Comparison of ENCODE assay signal across 29 cellular contexts in genomic region chr1:29233693-29234092, GRCh38. TPM values are rescaled to one million over a fixed set of nuclear protein-coding genes. Genes with fewer than 3 reads are reported as not detected.
"Had no signal": no experiment of that assay in that cellular context is flagged by ENCODE, and none has a peak within 500 bp of the region (broad histone marks: within the 10 kb centered on the region; RNA-seq: fewer than 3 reads in every experiment).

No MANE protein-coding gene starts in this region.

- H3K27ac ChIP-seq: colonic mucosa, esophagus muscularis mucosa, foreskin keratinocyte, gastroesophageal sphincter, heart right ventricle, left lung, neural progenitor cell, prostate gland, right atrium auricular region, sigmoid colon, skin epidermis, spleen, thoracic aorta, tibial nerve, upper lobe of right lung, uterus had no signal

- FAIRE-seq: endothelial cell of umbilical vein, islet of Langerhans had no signal

- H3K36me3 Mint-ChIP-seq: neural progenitor cell had no signal

- H3K9me3 ChIP-seq: colonic mucosa, esophagus muscularis mucosa, gastroesophageal sphincter, heart right ventricle, left lung, prostate gland, right atrium auricular region, sigmoid colon, spleen, thoracic aorta, tibial nerve, upper lobe of right lung, uterus had no signal

- H3K27me3 ChIP-seq: right atrium auricular region, tibial nerve, upper lobe of right lung, uterus had no signal

- H3K4me3 Mint-ChIP-seq: neural progenitor cell; stimulated activated naive B cell treated with anti-CD40 and anti-IgM and Interleukin-4, amounts not matched to agents 10 μg/mL and 1 μg/mL and 100 μg/mL, for 72 hours; stimulated activated naive CD8-positive, alpha-beta T cell treated with anti-CD3 and anti-CD28 coated beads, Interleukin-15, Interleukin-2, amounts not matched to agents 100 ng/mL and 50 ng/mL, for 24 hours had no signal

- H3K36me3 ChIP-seq: colonic mucosa, esophagus muscularis mucosa, gastroesophageal sphincter, heart right ventricle, left lung, neural progenitor cell, prostate gland, right atrium auricular region, sigmoid colon, spleen, thoracic aorta, tibial nerve, upper lobe of right lung, uterus had no signal

- H3K4me1 ChIP-seq: foreskin keratinocyte had no signal

- H3K4me2 ChIP-seq: neural progenitor cell had no signal

- H2AFZ ChIP-seq: neural progenitor cell had no signal

- H3K4me3 ChIP-seq: colonic mucosa, esophagus muscularis mucosa, gastroesophageal sphincter, heart right ventricle, left lung, neural progenitor cell, prostate gland, right atrium auricular region, sigmoid colon, skin epidermis, spleen, thoracic aorta, tibial nerve, upper lobe of right lung, uterus had no signal

- H3K27ac Mint-ChIP-seq: neural progenitor cell; stimulated activated naive B cell treated with anti-CD40 and anti-IgM and Interleukin-4, amounts not matched to agents 10 μg/mL and 1 μg/mL and 100 μg/mL, for 72 hours; stimulated activated naive CD8-positive, alpha-beta T cell treated with anti-CD3 and anti-CD28 coated beads, Interleukin-15, Interleukin-2, amounts not matched to agents 100 ng/mL and 50 ng/mL, for 24 hours had no signal

- H3K9ac ChIP-seq: neural progenitor cell had no signal

- H3K9me3 Mint-ChIP-seq: stimulated activated naive B cell treated with anti-CD40 and anti-IgM and Interleukin-4, amounts not matched to agents 10 μg/mL and 1 μg/mL and 100 μg/mL, for 72 hours; stimulated activated naive CD8-positive, alpha-beta T cell treated with anti-CD3 and anti-CD28 coated beads, Interleukin-15, Interleukin-2, amounts not matched to agents 100 ng/mL and 50 ng/mL, for 24 hours had no signal

- ATAC-seq: foreskin keratinocyte; gastroesophageal sphincter; heart right ventricle; left cardiac atrium; left lung; naive thymus-derived CD4-positive, alpha-beta T cell; stimulated activated naive B cell treated with anti-CD40 and anti-IgM and Interleukin-4, amounts not matched to agents 10 μg/mL and 1 μg/mL and 100 μg/mL, for 72 hours; upper lobe of right lung had no signal

- DNase-seq: colonic mucosa; dermis blood vessel endothelial cell; effector memory CD4-positive, alpha-beta T cell; foreskin keratinocyte; heart right ventricle; hippocampal formation; left cardiac atrium; left lung; mammary epithelial cell; mesendoderm; midbrain; naive thymus-derived CD4-positive, alpha-beta T cell; sigmoid colon; spleen; stimulated activated CD4-positive, alpha-beta T cell treated with anti-CD3 and anti-CD28 coated beads, Interleukin-4, amount 100 ng/mL, for 4 hours; stimulated activated naive B cell treated with anti-CD40 and anti-IgM and Interleukin-4, amounts not matched to agents 10 μg/mL and 1 μg/mL and 100 μg/mL, for 72 hours; upper lobe of right lung; uterus had no signal

RNA-seq across cellular contexts. Expression of gene PTPRU, which starts 2.6 kb away (rescaled TPM):
- polyA plus RNA-seq: naive thymus-derived CD4-positive, alpha-beta T cell had no signal
